ENCODE assay signal across 8 cellular contexts in the genomic region with DNA sequence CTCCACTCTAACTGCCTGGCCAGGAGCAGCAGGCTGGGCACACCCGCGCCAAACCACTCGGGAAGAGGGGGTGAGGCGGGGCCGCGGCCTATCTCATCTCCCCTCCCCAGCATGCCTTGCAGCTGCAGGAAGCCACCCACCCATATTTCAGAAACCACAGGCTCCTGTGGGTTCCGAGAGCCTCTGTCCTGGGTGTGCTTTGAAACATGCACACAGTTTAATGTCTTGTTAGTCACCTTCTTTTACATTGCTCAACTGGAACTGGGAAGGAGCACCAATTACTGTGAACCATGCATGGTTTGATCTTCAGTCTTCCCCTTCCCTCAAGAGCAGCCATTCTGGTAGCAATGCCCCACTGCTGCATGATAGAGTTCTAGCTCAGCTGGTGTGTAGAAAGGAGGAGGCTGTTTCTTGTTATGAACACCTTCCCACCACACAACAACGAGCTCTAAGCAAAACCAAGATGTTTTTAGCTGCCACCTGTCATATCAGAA. TPM values are rescaled to one million over a fixed set of nuclear protein-coding genes. Genes with fewer than 3 reads are reported as not detected.
DNase-seq lines count a peak whose midpoint lies in the region; ATAC-seq and TF ChIP-seq lines count a peak whose summit lies in the region.

No MANE protein-coding gene starts in this region.

- no peaks in the 10 kb centered on the region for H3K36me3 ChIP-seq in tibial nerve

- ATAC-seq in GM18508 (IDR thresholded peaks at IDR 0.05; ENCODE audit: insufficient read depth, unreplicated experiment), result peak; percentile 24
- ATAC-seq in HG02885 (IDR thresholded peaks at IDR 0.05; ENCODE audit: poor library complexity, unreplicated experiment), result peak; percentile 58
- ATAC-seq in sciatic nerve, result no peak

- DNase-seq in activated effector memory CD4-positive, alpha-beta T cell treated with anti-CD3 and anti-CD28 coated beads, Interleukin-2, amount 50 U/mL, for 16 hours, result peak; percentile 89
- DNase-seq in stimulated activated CD4-positive, alpha-beta T cell treated with anti-CD3 and anti-CD28 coated beads, Interleukin-1b, Interleukin-23, amount 100 ng/mL, for 48 hours, result peak; percentile 86
- DNase-seq in sciatic nerve (ENCODE audit: low spot score), result no peak
- no peak for DNase-seq in NCI-H82 treated with DMSO at 0.1 percent for 48 hours (lab: John Stamatoyannopoulos, UW; ENCODE audit: unreplicated experiment)
- no peak for DNase-seq in tibial nerve (ENCODE audit: low spot score in 2 of 2)

- intact Hi-C loops in sciatic nerve (cut with DNase I), result no loop called here

- H3K9me3 ChIP-seq in tibial nerve, result no peaks in the 10 kb centered on the region

- H3K27ac ChIP-seq in tibial nerve, result peak overlapping the region in 1 of 4 donors; percentile 11

- no peak for TF ChIP-seq EP300 in tibial nerve (IDR thresholded peaks at IDR 0.05)

- peaks cover 0 to 21% (median 0%) of the 10 kb centered on the region in 4 donors for H3K4me1 ChIP-seq in tibial nerve

- peak; percentile 74 for TF ChIP-seq POLR2A in Raji (IDR thresholded peaks at IDR 0.05; ENCODE audit: insufficient read depth, low read depth, low read length)
- no peak for TF ChIP-seq POLR2A in tibial nerve (IDR thresholded peaks at IDR 0.05)

- H3K27me3 ChIP-seq in tibial nerve, result no peaks in the 10 kb centered on the region

- 46 to 62% methylated on average over 8 of the region's 8 CpGs for WGBS in tibial nerve, 2 donors

- H3K4me3 ChIP-seq in tibial nerve, result no peak overlapping the region

- TF ChIP-seq CTCF in tibial nerve (IDR thresholded peaks at IDR 0.05), result no peak

RNA-seq across cellular contexts. Expression of a gene that starts 37.6 kb away (rescaled TPM):
- total RNA-seq in sciatic nerve, result 20.1 TPM
- total RNA-seq in tibial nerve, result 10 to 100 TPM in 3 of 4 donors, 1 to 10 TPM in 1; 9.6 to 32.1 (median 20.7) TPM

Comparison
In these comparisons a context has a peak if more than half of its experiments do, and no peak if none do; other contexts are left out.
1. DNase-seq: peak in activated effector memory CD4-positive, alpha-beta T cell treated with anti-CD3 and anti-CD28 coated beads, Interleukin-2, amount 50 U/mL, for 16 hours (single experiment) and stimulated activated CD4-positive, alpha-beta T cell treated with anti-CD3 and anti-CD28 coated beads, Interleukin-1b, Interleukin-23, amount 100 ng/mL, for 48 hours (single experiment); none in sciatic nerve (single experiment), NCI-H82 treated with DMSO at 0.1 percent for 48 hours (single experiment) and tibial nerve (0 of 2).